In genomic region chr18:32383040-32383819, GRCh38 we compare ENCODE assay signal across 9 cellular contexts.
DNase-seq lines count a peak whose midpoint lies in the region; ATAC-seq and TF ChIP-seq lines count a peak whose summit lies in the region.
"Had no signal": no experiment of that assay in that cellular context is flagged by ENCODE, and none has a peak within 500 bp of the region (broad histone marks: within the 10 kb centered on the region; RNA-seq: fewer than 3 reads in every experiment).

No MANE protein-coding gene starts in this region.

- peaks cover 0 to 8% (median 3%) of the 10 kb centered on the region in 4 donors for H3K4me1 ChIP-seq in right lobe of liver
- no peaks in the 10 kb centered on the region for H3K4me1 ChIP-seq in urinary bladder (ENCODE audit: insufficient read depth)

- TF ChIP-seq POLR2A in right lobe of liver (IDR thresholded peaks at IDR 0.05): no peak

- H3K27ac ChIP-seq in right lobe of liver (no peak overlapping the region), urinary bladder (ENCODE audit: low read depth) (peak overlapping the region; percentile 88)

- no peaks in the 10 kb centered on the region for H3K36me3 Mint-ChIP-seq in CD14-positive monocyte
- H3K36me3 Mint-ChIP-seq in immature natural killer cell: no peaks in the 10 kb centered on the region
- H3K36me3 Mint-ChIP-seq in glutamatergic neuron (ENCODE audit: unreplicated experiment): no peaks in the 10 kb centered on the region

- no peak overlapping the region for H3K4me3 ChIP-seq in right lobe of liver
- no peak overlapping the region for H3K4me3 ChIP-seq in urinary bladder (ENCODE audit: low read depth, low read length)

- H3K4me1 Mint-ChIP-seq in CD14-positive monocyte: no peaks in the 10 kb centered on the region
- peaks cover 2 to 8% of the 10 kb centered on the region in 2 donors for H3K4me1 Mint-ChIP-seq in immature natural killer cell
- H3K4me1 Mint-ChIP-seq in glutamatergic neuron (ENCODE audit: low read depth, unreplicated experiment): peaks cover 7% of the 10 kb centered on the region

- intact Hi-C loops in right lobe of liver (cut with DNase I) (no loop called here), CD14-positive monocyte (cut with micrococcal nuclease) (no loop called here)

- H3K27me3 ChIP-seq in right lobe of liver: no peaks in the 10 kb centered on the region

- H3K9me3 Mint-ChIP-seq in CD14-positive monocyte (peaks cover 0 to 3% (median 0%) of the 10 kb centered on the region in 7 donors), immature natural killer cell (peaks cover 0 to 7% (median 0%) of the 10 kb centered on the region in 6 donors), glutamatergic neuron (ENCODE audit: unreplicated experiment) (no peaks in the 10 kb centered on the region)

- ATAC-seq in right lobe of liver: peak; percentile 19 to 75 (median 48)

- WGBS in right lobe of liver (ENCODE audit: insufficient coverage, low coverage, low lambda C conversion rate, missing lambda C conversion rate): 31% methylated on average over 4 of the region's 4 CpGs
- 61% methylated on average over 4 of the region's 4 CpGs for WGBS in urinary bladder

- DNase-seq in NCI-H1417 (lab: John Stamatoyannopoulos, UW) (peak in 2 of 3 experiments; percentile 35 to 36), NCI-H1417 treated with DMSO at 0.1 percent for 48 hours (lab: John Stamatoyannopoulos, UW) (no peak), dedifferentiated amniotic fluid mesenchymal stem cell (ENCODE audit: extremely low spot score) (peak; percentile 81), right lobe of liver (no peak), CD14-positive monocyte (ENCODE audit: low spot score) (no peak), immature natural killer cell (no peak), glutamatergic neuron (no peak)
- DNase-seq: activated CD4-positive, alpha-beta T cell treated with anti-CD3 and anti-CD28 coated beads, Interleukin-2, amount 50 U/mL, for 48 hours had no signal

- H3K36me3 ChIP-seq in right lobe of liver (no peaks in the 10 kb centered on the region), urinary bladder (ENCODE audit: insufficient read depth) (no peaks in the 10 kb centered on the region)

- H3K9me3 ChIP-seq in right lobe of liver: no peaks in the 10 kb centered on the region

- peaks cover 0 to 7% (median 2%) of the 10 kb centered on the region in 3 donors for H3K27me3 Mint-ChIP-seq in CD14-positive monocyte (ENCODE audit: low read depth in 3 of 3)
- H3K27me3 Mint-ChIP-seq in immature natural killer cell (ENCODE audit: low read depth in 3 of 3): peaks cover 0 to 7% (median 0%) of the 10 kb centered on the region in 3 donors
- no peaks in the 10 kb centered on the region for H3K27me3 Mint-ChIP-seq in glutamatergic neuron (ENCODE audit: unreplicated experiment)

- H3K27ac Mint-ChIP-seq in CD14-positive monocyte: no peak overlapping the region
- H3K27ac Mint-ChIP-seq in immature natural killer cell: no peak overlapping the region
- H3K27ac Mint-ChIP-seq in glutamatergic neuron (ENCODE audit: unreplicated experiment): no peak overlapping the region

- TF ChIP-seq CTCF in right lobe of liver (IDR thresholded peaks at IDR 0.05): no peak
- TF ChIP-seq CTCF in CD14-positive monocyte (IDR thresholded peaks at IDR 0.05): no peak
- TF ChIP-seq CTCF in glutamatergic neuron (IDR thresholded peaks at IDR 0.05; ENCODE audit: partially characterized antibody, unreplicated experiment): no peak

- H3K4me3 Mint-ChIP-seq in CD14-positive monocyte (no peak overlapping the region), immature natural killer cell (no peak overlapping the region), glutamatergic neuron (ENCODE audit: unreplicated experiment) (no peak overlapping the region)

Comparison
In these comparisons a context has a peak if more than half of its experiments do, and no peak if none do; other contexts are left out.
1. DNase-seq: peak in NCI-H1417 (2 of 3) and dedifferentiated amniotic fluid mesenchymal stem cell (single experiment); none in NCI-H1417 treated with DMSO at 0.1 percent for 48 hours (single experiment), right lobe of liver (0 of 3), CD14-positive monocyte (single experiment), immature natural killer cell (0 of 3) and glutamatergic neuron (single experiment).